ENCODE assay signal across 22 cellular contexts in genomic region chr6:170470673-170471072, GRCh38.
DNase-seq lines count a peak whose midpoint lies in the region; ATAC-seq and TF ChIP-seq lines count a peak whose summit lies in the region.
"Had no signal": no experiment of that assay in that cellular context is flagged by ENCODE, and none has a peak within 500 bp of the region (broad histone marks: within the 10 kb centered on the region; RNA-seq: fewer than 3 reads in every experiment).

No MANE protein-coding gene starts in this region.

- H3K27me3 ChIP-seq in cardiac muscle cell, result no peaks in the 10 kb centered on the region
- peaks cover 0 to 32% (median 0%) of the 10 kb centered on the region in 7 donors for H3K27me3 ChIP-seq in heart right ventricle

- peaks cover 13% of the 10 kb centered on the region for H3K27me3 Mint-ChIP-seq in nephron progenitor cell (ENCODE audit: low read depth, poor library complexity)

- no peak for TF ChIP-seq CTCF in cardiac muscle cell (IDR thresholded peaks at IDR 0.05; ENCODE audit: low read depth, low read length)
- no peak for TF ChIP-seq CTCF in heart right ventricle (IDR thresholded peaks at IDR 0.05)
- TF ChIP-seq CTCF in fibroblast of villous mesenchyme (IDR thresholded peaks at IDR 0.05; ENCODE audit: insufficient read depth, low read depth, low read length), result no peak
- no peak for TF ChIP-seq CTCF in nephron progenitor cell (IDR thresholded peaks at IDR 0.05)

- WGBS in heart right ventricle, 2 donors, result 24 to 25% methylated on average over 10 of the region's 10 CpGs

- ATAC-seq in heart right ventricle, result no peak
- no peak for ATAC-seq in HG02759 (IDR thresholded peaks at IDR 0.05; ENCODE audit: unreplicated experiment)
- ATAC-seq: GM23338, Right ventricle myocardium inferior had no signal

- peak overlapping the region; percentile 7 for H3K27ac Mint-ChIP-seq in nephron progenitor cell
- H3K27ac Mint-ChIP-seq: GM23338, IgD-negative memory B cell had no signal

- H3K27ac ChIP-seq in cardiac muscle cell (peak overlapping the region; percentile 15), heart right ventricle (no peak overlapping the region)
- H3K27ac ChIP-seq: SJSA1 had no signal

- no peaks in the 10 kb centered on the region for H3K36me3 ChIP-seq in cardiac muscle cell
- H3K36me3 ChIP-seq in heart right ventricle, result no peaks in the 10 kb centered on the region
- H3K36me3 ChIP-seq: SJSA1 had no signal

- DNase-seq in cardiac muscle cell (ENCODE audit: low read depth in 1 of 2, low spot score in 1 of 2) (peak; percentile 33 to 34), heart right ventricle (no peak), fibroblast of villous mesenchyme (ENCODE audit: low read depth) (peak; percentile 16), nephron progenitor cell (no peak), mesenteric fat pad (ENCODE audit: low spot score) (no peak)
- no peak for DNase-seq in effector CD4-positive, alpha-beta T cell
- DNase-seq: AML-193; Calu3; CD8-positive, alpha-beta memory T cell; DMS153; HCEC 1CT; MV-4-11; NCI-H1105 treated with DMSO at 0.1 percent for 48 hours; NCI-H2029 treated with DMSO at 0.1 percent for 48 hours; NCI-H2171 treated with DMSO at 0.1 percent for 48 hours; NCI-H524 treated with DMSO at 0.1 percent for 48 hours; NCI-H82 had no signal

- no peak overlapping the region for H3K4me3 ChIP-seq in cardiac muscle cell
- no peak overlapping the region for H3K4me3 ChIP-seq in heart right ventricle
- H3K4me3 ChIP-seq in fibroblast of villous mesenchyme (ENCODE audit: low read depth, low read length), result no peak overlapping the region
- H3K4me3 ChIP-seq: GM23338, SJSA1 had no signal

- H3K4me1 ChIP-seq in cardiac muscle cell (ENCODE audit: low read depth), result peaks cover 21% of the 10 kb centered on the region
- H3K4me1 ChIP-seq in heart right ventricle, result peaks cover 0 to 4% (median 0%) of the 10 kb centered on the region in 9 donors
- H3K4me1 ChIP-seq: SJSA1 had no signal

- peaks cover 22% of the 10 kb centered on the region for H3K4me1 Mint-ChIP-seq in nephron progenitor cell
- H3K4me1 Mint-ChIP-seq: CD8-positive, alpha-beta memory T cell; GM23338; IgD-negative memory B cell had no signal

- H3K9me3 Mint-ChIP-seq in nephron progenitor cell, result peaks cover 18% of the 10 kb centered on the region

- H3K4me3 Mint-ChIP-seq in nephron progenitor cell, result no peak overlapping the region
- H3K4me3 Mint-ChIP-seq: CD8-positive, alpha-beta memory T cell; GM23338; IgD-negative memory B cell had no signal

- peaks cover 9% of the 10 kb centered on the region for H3K36me3 Mint-ChIP-seq in nephron progenitor cell (ENCODE audit: low read depth)
- H3K36me3 Mint-ChIP-seq: CD8-positive, alpha-beta memory T cell; IgD-negative memory B cell had no signal

- H3K9me3 ChIP-seq in cardiac muscle cell (ENCODE audit: low read depth), result no peaks in the 10 kb centered on the region
- H3K9me3 ChIP-seq in heart right ventricle, result peaks cover 0 to 5% (median 0%) of the 10 kb centered on the region in 11 donors

- intact Hi-C loops in heart right ventricle (cut with DNase I), result no loop called here

Comparison
In these comparisons a context has a peak if more than half of its experiments do, and no peak if none do; other contexts are left out.
1. DNase-seq: peak in cardiac muscle cell (2 of 2) and fibroblast of villous mesenchyme (single experiment); none in heart right ventricle (0 of 2), nephron progenitor cell (single experiment), mesenteric fat pad (single experiment) and effector CD4-positive, alpha-beta T cell (single experiment).